1 cellular context compared by ENCODE assay signal in genomic region chr3:45125550-45126026, GRCh38.
TF ChIP-seq lines count a peak whose summit lies in the region.

No MANE protein-coding gene starts in this region.

TF ChIP-seq in K562, 482 proteins besides CTCF, POLR2A, EP300 and RAD21 (continued from another document and continues in another):
- TF ChIP-seq ZHX1 (conservative IDR thresholded peaks at IDR 0.05; ENCODE audit: low read length) (no peak), ZBTB11 (CRISPR knock-in tag; IDR thresholded peaks at IDR 0.05) (0 out of 6 replicates have a peak, but pooled peaks of 1 of the 3 experiments have one; percentile 18), RBM39 (optimal IDR thresholded peaks at IDR 0.05; ENCODE audit: low read depth, low read length) (peak; percentile 85), ATF6 (CRISPR knock-in tag; IDR thresholded peaks at IDR 0.05) (peak; percentile 79; the same call in 1 of the 2 replicates), ZNF644 (tag; IDR thresholded peaks at IDR 0.05; ENCODE audit: low read depth) (no peak), NUFIP1 (IDR thresholded peaks at IDR 0.05; ENCODE audit: partially characterized antibody) (no peak), CBFB (CRISPR knock-in tag; IDR thresholded peaks at IDR 0.05) (peak; percentile 68; the same call in 1 of the 2 replicates), MAFG (tag; conservative IDR thresholded peaks at IDR 0.05) (no peak), CEBPG (CRISPR knock-in tag; IDR thresholded peaks at IDR 0.05) (no peak), CEBPG (tag; conservative IDR thresholded peaks at IDR 0.05 in 1 of 2, IDR thresholded peaks at IDR 0.05 in 1 of 2) (no peak), ZFP91 (CRISPR knock-in tag; IDR thresholded peaks at IDR 0.05) (no peak), ZNF76 (CRISPR knock-in tag; IDR thresholded peaks at IDR 0.05; ENCODE audit: borderline replicate concordance) (no peak), USF1 (CRISPR knock-in tag; IDR thresholded peaks at IDR 0.05) (peak; percentile 49), GTF2A2 (tag; IDR thresholded peaks at IDR 0.05) (no peak), NR1H2 (CRISPR knock-in tag; IDR thresholded peaks at IDR 0.05) (peak; percentile 36; the same call in 1 of the 2 replicates), ARID4B (CRISPR knock-in tag; IDR thresholded peaks at IDR 0.05) (no peak), NRF1 (conservative IDR thresholded peaks at IDR 0.05 in 1 of 2, IDR thresholded peaks at IDR 0.05 in 1 of 2) (no peak), CEBPB (tag; IDR thresholded peaks at IDR 0.05) (no peak), REST (CRISPR knock-in tag; IDR thresholded peaks at IDR 0.05; ENCODE audit: low read depth) (no peak), ETV5 (CRISPR knock-in tag; IDR thresholded peaks at IDR 0.05; ENCODE audit: low read depth) (peak; percentile 58; the same call in 1 of the 2 replicates), SNIP1 (IDR thresholded peaks at IDR 0.05; ENCODE audit: low read depth) (no peak), BHLHE40 (IDR thresholded peaks at IDR 0.05; ENCODE audit: low read length) (peak; percentile 15; the same call in 1 of the 2 replicates)
- TF ChIP-seq, protein P1, sequence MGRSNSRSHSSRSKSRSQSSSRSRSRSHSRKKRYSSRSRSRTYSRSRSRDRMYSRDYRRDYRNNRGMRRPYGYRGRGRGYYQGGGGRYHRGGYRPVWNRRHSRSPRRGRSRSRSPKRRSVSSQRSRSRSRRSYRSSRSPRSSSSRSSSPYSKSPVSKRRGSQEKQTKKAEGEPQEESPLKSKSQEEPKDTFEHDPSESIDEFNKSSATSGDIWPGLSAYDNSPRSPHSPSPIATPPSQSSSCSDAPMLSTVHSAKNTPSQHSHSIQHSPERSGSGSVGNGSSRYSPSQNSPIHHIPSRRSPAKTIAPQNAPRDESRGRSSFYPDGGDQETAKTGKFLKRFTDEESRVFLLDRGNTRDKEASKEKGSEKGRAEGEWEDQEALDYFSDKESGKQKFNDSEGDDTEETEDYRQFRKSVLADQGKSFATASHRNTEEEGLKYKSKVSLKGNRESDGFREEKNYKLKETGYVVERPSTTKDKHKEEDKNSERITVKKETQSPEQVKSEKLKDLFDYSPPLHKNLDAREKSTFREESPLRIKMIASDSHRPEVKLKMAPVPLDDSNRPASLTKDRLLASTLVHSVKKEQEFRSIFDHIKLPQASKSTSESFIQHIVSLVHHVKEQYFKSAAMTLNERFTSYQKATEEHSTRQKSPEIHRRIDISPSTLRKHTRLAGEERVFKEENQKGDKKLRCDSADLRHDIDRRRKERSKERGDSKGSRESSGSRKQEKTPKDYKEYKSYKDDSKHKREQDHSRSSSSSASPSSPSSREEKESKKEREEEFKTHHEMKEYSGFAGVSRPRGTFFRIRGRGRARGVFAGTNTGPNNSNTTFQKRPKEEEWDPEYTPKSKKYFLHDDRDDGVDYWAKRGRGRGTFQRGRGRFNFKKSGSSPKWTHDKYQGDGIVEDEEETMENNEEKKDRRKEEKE (IDR thresholded peaks at IDR 0.05; ENCODE audit: borderline replicate concordance in 1 of 2, control insufficient read depth in 1 of 2, low read depth in 2 of 2, low read length in 1 of 2), result no peak
- TF ChIP-seq, protein P2, sequence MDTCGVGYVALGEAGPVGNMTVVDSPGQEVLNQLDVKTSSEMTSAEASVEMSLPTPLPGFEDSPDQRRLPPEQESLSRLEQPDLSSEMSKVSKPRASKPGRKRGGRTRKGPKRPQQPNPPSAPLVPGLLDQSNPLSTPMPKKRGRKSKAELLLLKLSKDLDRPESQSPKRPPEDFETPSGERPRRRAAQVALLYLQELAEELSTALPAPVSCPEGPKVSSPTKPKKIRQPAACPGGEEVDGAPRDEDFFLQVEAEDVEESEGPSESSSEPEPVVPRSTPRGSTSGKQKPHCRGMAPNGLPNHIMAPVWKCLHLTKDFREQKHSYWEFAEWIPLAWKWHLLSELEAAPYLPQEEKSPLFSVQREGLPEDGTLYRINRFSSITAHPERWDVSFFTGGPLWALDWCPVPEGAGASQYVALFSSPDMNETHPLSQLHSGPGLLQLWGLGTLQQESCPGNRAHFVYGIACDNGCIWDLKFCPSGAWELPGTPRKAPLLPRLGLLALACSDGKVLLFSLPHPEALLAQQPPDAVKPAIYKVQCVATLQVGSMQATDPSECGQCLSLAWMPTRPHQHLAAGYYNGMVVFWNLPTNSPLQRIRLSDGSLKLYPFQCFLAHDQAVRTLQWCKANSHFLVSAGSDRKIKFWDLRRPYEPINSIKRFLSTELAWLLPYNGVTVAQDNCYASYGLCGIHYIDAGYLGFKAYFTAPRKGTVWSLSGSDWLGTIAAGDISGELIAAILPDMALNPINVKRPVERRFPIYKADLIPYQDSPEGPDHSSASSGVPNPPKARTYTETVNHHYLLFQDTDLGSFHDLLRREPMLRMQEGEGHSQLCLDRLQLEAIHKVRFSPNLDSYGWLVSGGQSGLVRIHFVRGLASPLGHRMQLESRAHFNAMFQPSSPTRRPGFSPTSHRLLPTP (IDR thresholded peaks at IDR 0.05; ENCODE audit: borderline replicate concordance, extremely low read depth, insufficient read length), result no peak
